In genomic region chr6:136607932-136608772, GRCh38 we compare ENCODE assay signal across 8 cellular contexts. TPM values are rescaled to one million over a fixed set of nuclear protein-coding genes. Genes with fewer than 3 reads are reported as not detected.
DNase-seq lines count a peak whose midpoint lies in the region; ATAC-seq, FAIRE-seq and TF ChIP-seq lines count a peak whose summit lies in the region.

No MANE protein-coding gene starts in this region.

- H3K9me3 Mint-ChIP-seq in activated T-helper 17 cell treated with anti-CD3 and anti-CD28 coated beads, Interleukin-2, amount 50 U/mL, for 72 hours = no peaks in the 10 kb centered on the region
- no peaks in the 10 kb centered on the region for H3K9me3 Mint-ChIP-seq in progenitor cell of endocrine pancreas (ENCODE audit: low read depth)

- FAIRE-seq in D721Med (lab: Jason Lieb, UNC) = no peak

- DNase-seq in D721Med (ENCODE audit: insufficient read length, low spot score) = no peak
- DNase-seq in HK-2 (ENCODE audit: unreplicated experiment) = peak; percentile 63
- peak; percentile 66 for DNase-seq in RPMI8226
- DNase-seq in globus pallidus (ENCODE audit: low spot score) = peak; percentile 16
- DNase-seq in progenitor cell of endocrine pancreas (ENCODE audit: low spot score, unreplicated experiment) = peak; percentile 66
- DNase-seq in mesenteric fat pad (ENCODE audit: low spot score) = no peak

- H3K36me3 Mint-ChIP-seq in activated T-helper 17 cell treated with anti-CD3 and anti-CD28 coated beads, Interleukin-2, amount 50 U/mL, for 72 hours (ENCODE audit: low read depth) = peaks cover 88% of the 10 kb centered on the region
- no peaks in the 10 kb centered on the region for H3K36me3 Mint-ChIP-seq in progenitor cell of endocrine pancreas (ENCODE audit: insufficient read depth)

- H3K27me3 Mint-ChIP-seq in activated T-helper 17 cell treated with anti-CD3 and anti-CD28 coated beads, Interleukin-2, amount 50 U/mL, for 72 hours = no peaks in the 10 kb centered on the region
- peaks cover 19% of the 10 kb centered on the region for H3K27me3 Mint-ChIP-seq in progenitor cell of endocrine pancreas

- TF ChIP-seq CTCF in D721Med (IDR thresholded peaks at IDR 0.05; ENCODE audit: insufficient read depth, missing control alignments) = peak; percentile 65
- peak; percentile 68 for TF ChIP-seq CTCF in progenitor cell of endocrine pancreas (IDR thresholded peaks at IDR 0.05; ENCODE audit: unreplicated experiment)

- peak; percentile 87 for ATAC-seq in GM19463 (IDR thresholded peaks at IDR 0.05; ENCODE audit: unreplicated experiment)
- peak; percentile 83 for ATAC-seq in activated T-helper 17 cell treated with anti-CD3 and anti-CD28 coated beads, Interleukin-2, amount 50 U/mL, for 72 hours (replicated peaks)

- H3K27ac Mint-ChIP-seq in activated T-helper 17 cell treated with anti-CD3 and anti-CD28 coated beads, Interleukin-2, amount 50 U/mL, for 72 hours = no peak overlapping the region
- H3K27ac Mint-ChIP-seq in progenitor cell of endocrine pancreas = no peak overlapping the region

- H3K4me3 Mint-ChIP-seq in activated T-helper 17 cell treated with anti-CD3 and anti-CD28 coated beads, Interleukin-2, amount 50 U/mL, for 72 hours = peak overlapping the region; percentile 7
- H3K4me3 Mint-ChIP-seq in progenitor cell of endocrine pancreas (ENCODE audit: low read depth) = no peak overlapping the region

- peaks cover 24% of the 10 kb centered on the region for H3K4me1 Mint-ChIP-seq in activated T-helper 17 cell treated with anti-CD3 and anti-CD28 coated beads, Interleukin-2, amount 50 U/mL, for 72 hours
- peaks cover 9% of the 10 kb centered on the region for H3K4me1 Mint-ChIP-seq in progenitor cell of endocrine pancreas (ENCODE audit: low read depth)

RNA-seq across cellular contexts. Expression of gene MAP7, which starts 57.9 kb away (rescaled TPM):
- 1 to 10 TPM in 1 of 2 donors, under 1 TPM in 1; 0.76 to 1.2 TPM for total RNA-seq in activated T-helper 17 cell treated with anti-CD3 and anti-CD28 coated beads, Interleukin-2, amount 50 U/mL, for 72 hours
- total RNA-seq in progenitor cell of endocrine pancreas (90.3 and 101 TPM in 2 replicates), mesenteric fat pad (5.2 TPM)

Comparison
In these comparisons a context has a peak if more than half of its experiments do, and no peak if none do; other contexts are left out.
1. DNase-seq: peak in HK-2 (single experiment), RPMI8226 (single experiment), globus pallidus (single experiment) and progenitor cell of endocrine pancreas (single experiment); none in D721Med (single experiment) and mesenteric fat pad (single experiment).
2. RNA of gene MAP7, which starts 57.9 kb away (total RNA-seq): 90.3 to 101 TPM in progenitor cell of endocrine pancreas; 5.2 TPM in mesenteric fat pad (single experiment) and 0.76 to 1.2 TPM in activated T-helper 17 cell treated with anti-CD3 and anti-CD28 coated beads, Interleukin-2, amount 50 U/mL, for 72 hours; every median in the first group is over 10 times any median in the second.